20 cellular contexts compared by ENCODE assay signal in the genomic region with DNA sequence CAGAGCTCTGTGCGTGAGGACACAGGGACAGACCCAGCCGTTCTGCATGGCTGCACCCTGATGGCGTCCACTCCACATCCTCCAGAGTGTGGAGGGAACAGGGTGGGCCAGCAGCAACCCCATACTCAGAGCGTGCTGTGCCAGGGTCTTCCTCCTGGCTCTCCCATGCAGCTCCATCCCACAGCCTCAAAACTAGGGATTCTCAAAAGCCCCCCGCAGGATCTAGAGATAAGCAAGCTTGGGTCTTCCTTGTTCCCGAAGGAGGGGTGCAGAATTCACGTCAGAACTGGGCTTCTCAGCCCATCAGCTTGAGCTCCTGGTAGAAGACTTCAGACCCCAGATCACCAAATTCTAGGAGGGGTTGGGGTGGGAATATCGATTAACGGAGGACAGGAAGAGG.
DNase-seq lines count a peak whose midpoint lies in the region; ATAC-seq and TF ChIP-seq lines count a peak whose summit lies in the region.
"Had no signal": no experiment of that assay in that cellular context is flagged by ENCODE, and none has a peak within 500 bp of the region (broad histone marks: within the 10 kb centered on the region; RNA-seq: fewer than 3 reads in every experiment).

No MANE protein-coding gene starts in this region.

- peak; percentile 14 for DNase-seq in activated CD8-positive, alpha-beta memory T cell treated with anti-CD3 and anti-CD28 coated beads, Interleukin-2, amount 10 ng/mL, durations not matched to agents 7 days and 5 days
- DNase-seq in activated CD8-positive, alpha-beta memory T cell treated with anti-CD3 and anti-CD28 coated beads, Interleukin-2, amount 50 U/mL, for 4 hours, result no peak
- DNase-seq in coronary artery (ENCODE audit: low spot score), result peak; percentile 49
- DNase-seq in mesenteric fat pad (ENCODE audit: low spot score), result peak; percentile 12
- peak; percentile 22 for DNase-seq in upper lobe of right lung
- no peak for DNase-seq in globus pallidus (ENCODE audit: low spot score)
- DNase-seq: Calu3; CD8-positive, alpha-beta memory T cell; GOT3; HCEC 1CT; KBM-7; MM.1S; NCI-H1048; NCI-H1417 treated with DMSO at 0.1 percent for 48 hours; NCI-H187; NCI-H748 treated with DMSO at 0.1 percent for 48 hours; SJCRH30 had no signal

- H3K4me1 ChIP-seq in upper lobe of right lung, result no peaks in the 10 kb centered on the region
- H3K4me1 ChIP-seq: SJCRH30 had no signal

- no peak overlapping the region for H3K4me3 Mint-ChIP-seq in activated CD8-positive, alpha-beta memory T cell treated with anti-CD3 and anti-CD28 coated beads, Interleukin-2, amount 10 ng/mL, durations not matched to agents 7 days and 5 days
- H3K4me3 Mint-ChIP-seq: CD8-positive, alpha-beta memory T cell had no signal

- no peak for TF ChIP-seq CTCF in coronary artery (IDR thresholded peaks at IDR 0.05)
- no peak for TF ChIP-seq CTCF in upper lobe of right lung (IDR thresholded peaks at IDR 0.05)

- ATAC-seq in activated CD8-positive, alpha-beta memory T cell treated with anti-CD3 and anti-CD28 coated beads, Interleukin-2, amount 10 ng/mL, durations not matched to agents 7 days and 5 days, result no peak
- no peak for ATAC-seq in upper lobe of right lung
- ATAC-seq in HG02973 (IDR thresholded peaks at IDR 0.05; ENCODE audit: unreplicated experiment), result no peak
- ATAC-seq: Panc1 had no signal

- intact Hi-C loops in upper lobe of right lung (cut with DNase I), result no loop called here

- H3K27ac ChIP-seq in coronary artery (no peak overlapping the region), upper lobe of right lung (no peak overlapping the region)
- H3K27ac ChIP-seq: C4-2B, SJCRH30 had no signal

- no peaks in the 10 kb centered on the region for H3K9me3 ChIP-seq in upper lobe of right lung
- H3K9me3 ChIP-seq: SJCRH30 had no signal

- no peak overlapping the region for H3K27ac Mint-ChIP-seq in activated CD8-positive, alpha-beta memory T cell treated with anti-CD3 and anti-CD28 coated beads, Interleukin-2, amount 10 ng/mL, durations not matched to agents 7 days and 5 days

- no peaks in the 10 kb centered on the region for H3K36me3 ChIP-seq in upper lobe of right lung
- H3K36me3 ChIP-seq: SJCRH30 had no signal

- H3K4me3 ChIP-seq in coronary artery (no peak overlapping the region), upper lobe of right lung (no peak overlapping the region)
- H3K4me3 ChIP-seq: SJCRH30 had no signal

- no peaks in the 10 kb centered on the region for H3K36me3 Mint-ChIP-seq in activated CD8-positive, alpha-beta memory T cell treated with anti-CD3 and anti-CD28 coated beads, Interleukin-2, amount 10 ng/mL, durations not matched to agents 7 days and 5 days
- H3K36me3 Mint-ChIP-seq: CD8-positive, alpha-beta memory T cell had no signal

- no peaks in the 10 kb centered on the region for H3K4me1 Mint-ChIP-seq in activated CD8-positive, alpha-beta memory T cell treated with anti-CD3 and anti-CD28 coated beads, Interleukin-2, amount 10 ng/mL, durations not matched to agents 7 days and 5 days
- H3K4me1 Mint-ChIP-seq: CD8-positive, alpha-beta memory T cell had no signal

- CTCF ChIA-PET in activated CD8-positive, alpha-beta memory T cell treated with anti-CD3 and anti-CD28 coated beads, Interleukin-2, amount 10 ng/mL, durations not matched to agents 7 days and 5 days (lab: Charles Lee), result no interaction called here

- peaks cover 10% of the 10 kb centered on the region for H3K27me3 ChIP-seq in upper lobe of right lung

- no peaks in the 10 kb centered on the region for H3K9me3 Mint-ChIP-seq in activated CD8-positive, alpha-beta memory T cell treated with anti-CD3 and anti-CD28 coated beads, Interleukin-2, amount 10 ng/mL, durations not matched to agents 7 days and 5 days (ENCODE audit: low read depth)

- H3K27me3 Mint-ChIP-seq in activated CD8-positive, alpha-beta memory T cell treated with anti-CD3 and anti-CD28 coated beads, Interleukin-2, amount 10 ng/mL, durations not matched to agents 7 days and 5 days, result no peaks in the 10 kb centered on the region

Comparison
In these comparisons a context has a peak if more than half of its experiments do, and no peak if none do; other contexts are left out.
1. DNase-seq: peak in activated CD8-positive, alpha-beta memory T cell treated with anti-CD3 and anti-CD28 coated beads, Interleukin-2, amount 10 ng/mL, durations not matched to agents 7 days and 5 days (single experiment), coronary artery (single experiment), mesenteric fat pad (single experiment) and upper lobe of right lung (single experiment); none in activated CD8-positive, alpha-beta memory T cell treated with anti-CD3 and anti-CD28 coated beads, Interleukin-2, amount 50 U/mL, for 4 hours (single experiment) and globus pallidus (single experiment).